Comparison of ENCODE assay signal across 1 cellular context in the genomic region with DNA sequence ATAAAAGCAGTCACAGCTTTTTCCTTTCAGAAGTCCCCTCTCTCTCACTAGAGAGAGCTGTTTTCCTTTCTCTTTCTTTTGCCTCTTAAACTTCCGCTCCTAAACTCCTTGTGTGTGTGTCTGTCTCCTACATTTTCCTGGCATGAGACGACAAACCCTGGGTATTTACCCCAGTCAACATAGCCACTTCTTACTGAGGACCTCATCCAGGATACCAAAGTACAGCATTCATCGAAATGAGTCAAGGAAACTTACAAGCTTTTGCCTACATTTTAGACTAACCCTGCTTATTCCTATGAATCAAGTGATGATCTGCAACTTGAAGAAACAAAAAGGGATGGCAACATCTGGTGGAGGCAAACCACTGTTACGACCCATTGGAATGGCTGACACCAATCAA.
TF ChIP-seq lines count a peak whose summit lies in the region.

No MANE protein-coding gene starts in this region.

TF ChIP-seq in HepG2, 621 proteins besides CTCF, POLR2A, EP300 and RAD21:
- no peak for TF ChIP-seq ZFP37 (CRISPR knock-in tag; IDR thresholded peaks at IDR 0.05; ENCODE audit: borderline replicate concordance)
- no peak for TF ChIP-seq ZBTB40 (IDR thresholded peaks at IDR 0.05)
- no peak for TF ChIP-seq ZBTB40 (CRISPR knock-in tag; IDR thresholded peaks at IDR 0.05)
- no peak for TF ChIP-seq NRL (CRISPR knock-in tag; IDR thresholded peaks at IDR 0.05; ENCODE audit: borderline replicate concordance)
- TF ChIP-seq DNMT3B (CRISPR knock-in tag; conservative IDR thresholded peaks at IDR 0.05) = no peak
- TF ChIP-seq ZNF766 (CRISPR knock-in tag; IDR thresholded peaks at IDR 0.05; ENCODE audit: borderline replicate concordance) = no peak
- TF ChIP-seq ZNF484 (CRISPR knock-in tag; IDR thresholded peaks at IDR 0.05; ENCODE audit: borderline replicate concordance, low read depth) = no peak
- TF ChIP-seq ZNF660 (CRISPR knock-in tag; IDR thresholded peaks at IDR 0.05; ENCODE audit: borderline replicate concordance, low read depth) = no peak
- no peak for TF ChIP-seq MED1 (CRISPR knock-in tag; IDR thresholded peaks at IDR 0.05)
- TF ChIP-seq HNRNPH1 (optimal IDR thresholded peaks at IDR 0.05; ENCODE audit: low read depth, low read length) = no peak
- TF ChIP-seq ZFP36L1 (CRISPR knock-in tag; IDR thresholded peaks at IDR 0.05) = no peak
- no peak for TF ChIP-seq ZNF574 (CRISPR knock-in tag; IDR thresholded peaks at IDR 0.05)
- no peak for TF ChIP-seq POLR2AphosphoS5 (IDR thresholded peaks at IDR 0.05; ENCODE audit: low read depth, low read length)
- TF ChIP-seq PCBP2 (optimal IDR thresholded peaks at IDR 0.05; ENCODE audit: low read depth, low read length, poor library complexity, severe bottlenecking) = no peak
- TF ChIP-seq EHMT2 (IDR thresholded peaks at IDR 0.05; ENCODE audit: borderline replicate concordance, low read depth, low read length) = no peak
- TF ChIP-seq, protein P1, sequence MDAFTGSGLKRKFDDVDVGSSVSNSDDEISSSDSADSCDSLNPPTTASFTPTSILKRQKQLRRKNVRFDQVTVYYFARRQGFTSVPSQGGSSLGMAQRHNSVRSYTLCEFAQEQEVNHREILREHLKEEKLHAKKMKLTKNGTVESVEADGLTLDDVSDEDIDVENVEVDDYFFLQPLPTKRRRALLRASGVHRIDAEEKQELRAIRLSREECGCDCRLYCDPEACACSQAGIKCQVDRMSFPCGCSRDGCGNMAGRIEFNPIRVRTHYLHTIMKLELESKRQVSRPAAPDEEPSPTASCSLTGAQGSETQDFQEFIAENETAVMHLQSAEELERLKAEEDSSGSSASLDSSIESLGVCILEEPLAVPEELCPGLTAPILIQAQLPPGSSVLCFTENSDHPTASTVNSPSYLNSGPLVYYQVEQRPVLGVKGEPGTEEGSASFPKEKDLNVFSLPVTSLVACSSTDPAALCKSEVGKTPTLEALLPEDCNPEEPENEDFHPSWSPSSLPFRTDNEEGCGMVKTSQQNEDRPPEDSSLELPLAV (CRISPR knock-in tag; conservative IDR thresholded peaks at IDR 0.05; ENCODE audit: low read depth) = no peak
- no peak for TF ChIP-seq REL (CRISPR knock-in tag; conservative IDR thresholded peaks at IDR 0.05)
- TF ChIP-seq RFXANK (CRISPR knock-in tag; IDR thresholded peaks at IDR 0.05) = no peak
- no peak for TF ChIP-seq ZNF670 (CRISPR knock-in tag; IDR thresholded peaks at IDR 0.05; ENCODE audit: borderline replicate concordance)
- no peak for TF ChIP-seq SMAD9 (CRISPR knock-in tag; IDR thresholded peaks at IDR 0.05)
- no peak for TF ChIP-seq ZSCAN9 (CRISPR knock-in tag; IDR thresholded peaks at IDR 0.05; ENCODE audit: borderline replicate concordance)
